ENCODE assay signal across 8 cellular contexts in genomic region chr15:49155834-49156627, GRCh38. TPM values are rescaled to one million over a fixed set of nuclear protein-coding genes. Genes with fewer than 3 reads are reported as not detected.
A peak's percentile ranks its signal among the peaks of the same experiment; 100 is the strongest.
DNase-seq lines count a peak whose midpoint lies in the region; TF ChIP-seq lines count a peak whose summit lies in the region.

No MANE protein-coding gene starts in this region.

- peaks cover 22% of the 10 kb centered on the region for H3K36me3 Mint-ChIP-seq in Calu3 (ENCODE audit: insufficient read depth, unreplicated experiment)

- no peaks in the 10 kb centered on the region for H3K9me3 Mint-ChIP-seq in Calu3 (ENCODE audit: low read depth, unreplicated experiment)

- H3K27me3 Mint-ChIP-seq in Calu3 (ENCODE audit: unreplicated experiment) = no peaks in the 10 kb centered on the region

- no peaks in the 10 kb centered on the region for H3K27me3 ChIP-seq in H7 (ENCODE audit: control insufficient read depth, insufficient read depth, low read length)
- no peaks in the 10 kb centered on the region for H3K27me3 ChIP-seq in SU-DHL-6 (ENCODE audit: low read length)
- no peaks in the 10 kb centered on the region for H3K27me3 ChIP-seq in esophagus (ENCODE audit: control insufficient read depth in 1 of 2, insufficient read depth in 2 of 2, low read length in 2 of 2)
- no peaks in the 10 kb centered on the region for H3K27me3 ChIP-seq in neutrophil

- intact Hi-C loops in Calu3 (cut with micrococcal nuclease; ENCODE audit: unreplicated experiment) = no loop called here

- no peaks in the 10 kb centered on the region for H3K9me2 ChIP-seq in SU-DHL-6 (replicated peaks; ENCODE audit: insufficient read depth, low read length)

- peak overlapping the region; percentile 58 for H2AFZ ChIP-seq in SU-DHL-6 (ENCODE audit: low read depth, low read length, severe bottlenecking)

- H3K9ac ChIP-seq in SU-DHL-6 (ENCODE audit: low read length) = peak overlapping the region; percentile 88

- TF ChIP-seq CTCF in Calu3 (IDR thresholded peaks at IDR 0.05; ENCODE audit: unreplicated experiment) (no peak), SU-DHL-6 (IDR thresholded peaks at IDR 0.05; ENCODE audit: insufficient read depth, low read length, poor library complexity, severe bottlenecking) (no peak), neutrophil (IDR thresholded peaks at IDR 0.05) (no peak)

- DNase-seq in Calu3 (peak; percentile 4), H7 (peak; percentile 24), occipital lobe (lab: John Stamatoyannopoulos, UW) (no peak), NCI-H2081 (lab: John Stamatoyannopoulos, UW) (no peak)
- no peak for DNase-seq in activated CD8-positive, alpha-beta memory T cell treated with anti-CD3 and anti-CD28 coated beads for 24 hours

- H3K79me2 ChIP-seq in SU-DHL-6 (ENCODE audit: insufficient read depth, low read length) = peaks cover 51% of the 10 kb centered on the region

- no peaks in the 10 kb centered on the region; the same call in 1 of the 2 replicates for H3F3A ChIP-seq in SU-DHL-6 (ENCODE audit: insufficient read depth)

- peak overlapping the region; percentile 74 for H3K4me2 ChIP-seq in SU-DHL-6 (ENCODE audit: low read depth, low read length, poor library complexity, severe bottlenecking)

- no peaks in the 10 kb centered on the region for H3K36me3 ChIP-seq in H7 (replicated peaks; ENCODE audit: control insufficient read depth, insufficient read depth, low read length)
- H3K36me3 ChIP-seq in SU-DHL-6 (ENCODE audit: low read length) = no peaks in the 10 kb centered on the region
- no peaks in the 10 kb centered on the region for H3K36me3 ChIP-seq in esophagus (ENCODE audit: control insufficient read depth in 2 of 2, insufficient read depth in 2 of 2, low read length in 1 of 2)
- H3K36me3 ChIP-seq in neutrophil = no peaks in the 10 kb centered on the region

- H3K27ac ChIP-seq in SU-DHL-6 (ENCODE audit: low read depth, low read length) (no peak overlapping the region), esophagus (ENCODE audit: low read depth in 2 of 2, low read length in 1 of 2) (peak overlapping the region; percentile 69 to 90), neutrophil (peak overlapping the region; percentile 84)

- 0% methylated on average over 26 of the region's 26 CpGs for WGBS in esophagus, 2 donors

- H3K9me3 ChIP-seq in SU-DHL-6 (ENCODE audit: insufficient read depth, low read length) = no peaks in the 10 kb centered on the region
- no peaks in the 10 kb centered on the region for H3K9me3 ChIP-seq in esophagus (ENCODE audit: control insufficient read depth in 2 of 2, insufficient read depth in 1 of 2, low read depth in 1 of 2, low read length in 1 of 2)
- H3K9me3 ChIP-seq in neutrophil = no peaks in the 10 kb centered on the region

- TSS peak; percentile 65 for BruUV-seq in Calu3 (replicated peaks; lab: Mats Ljungman, UMichigan)

- H4K20me1 ChIP-seq in SU-DHL-6 (ENCODE audit: low read depth, low read length) = peaks cover 16% of the 10 kb centered on the region

- peaks cover 12% of the 10 kb centered on the region for H3K4me1 Mint-ChIP-seq in Calu3 (ENCODE audit: low read depth, unreplicated experiment)

- H3K4me1 ChIP-seq in esophagus (ENCODE audit: control insufficient read depth in 2 of 2, insufficient read depth in 2 of 2, low read length in 1 of 2) = no peaks in the 10 kb centered on the region
- peaks cover 32 to 37% of the 10 kb centered on the region in 2 experiments for H3K4me1 ChIP-seq in neutrophil (ENCODE audit: control insufficient read depth in 1 of 2, insufficient read depth in 1 of 2, low read depth in 1 of 2, low read length in 1 of 2)

- H3K4me3 ChIP-seq in H7 (ENCODE audit: insufficient read depth, low read depth, low read length) (peak overlapping the region; percentile 91), SU-DHL-6 (ENCODE audit: insufficient read depth, low read length, poor library complexity, severe bottlenecking) (peak overlapping the region; percentile 63), esophagus (ENCODE audit: low read depth in 1 of 2, low read length in 2 of 2) (peak overlapping the region; percentile 90 to 99), neutrophil (ENCODE audit: low read depth in 1 of 2, low read length in 1 of 2) (peak overlapping the region; percentile 88 to 94)

- peak overlapping the region; percentile 95 for H3K4me3 Mint-ChIP-seq in Calu3 (ENCODE audit: low read depth, unreplicated experiment)

- CTCF ChIA-PET in Calu3 (lab: Charles Lee) = interaction anchor here (0.9 to 1.7 kb wide), 3 partner anchors 10 to 895 kb away, joined by 3 to 8 read pairs (median 3); no protein-coding TSS in a partner anchor

- H3K27ac Mint-ChIP-seq in Calu3 (ENCODE audit: unreplicated experiment) = peak overlapping the region; percentile 99

RNA-seq across cellular contexts. Expression of gene COPS2, which starts 0.6 kb away (rescaled TPM):
- 73.7 and 80.9 TPM in 2 replicates for total RNA-seq in Calu3 (2022)
- 45.8 and 82.6 TPM in 2 replicates for total RNA-seq in H7 (2014; rRNA removed; shearing (Covaris generic))
- polyA plus RNA-seq in esophagus = 10 to 100 TPM; 35.8 to 44.1 TPM
- 97.8 TPM for total RNA-seq in occipital lobe

RNA-seq across cellular contexts. Expression of gene GALK2, which starts 14.0 kb away (rescaled TPM):
- total RNA-seq in Calu3 (2022) = 44.2 and 48.3 TPM in 2 replicates
- total RNA-seq in H7 (2014; rRNA removed; shearing (Covaris generic)) = 19.8 and 28.1 TPM in 2 replicates
- polyA plus RNA-seq in esophagus = 10 to 100 TPM in 1 of 2 donors, 1 to 10 TPM in 1; 5.6 to 12.9 TPM
- 63.3 TPM for total RNA-seq in occipital lobe

Comparison
In these comparisons a context has a peak if more than half of its experiments do, and no peak if none do; other contexts are left out.
1. DNase-seq: peak in Calu3 (single experiment) and H7 (single experiment); none in occipital lobe (single experiment), NCI-H2081 (0 of 2) and activated CD8-positive, alpha-beta memory T cell treated with anti-CD3 and anti-CD28 coated beads for 24 hours (single experiment).
2. Peak in every context shown above with its lines, with median percentiles within 50 percentile points of each other: H3K4me3 ChIP-seq.